In genomic region chrY:18951019-18951418, GRCh38 we compare ENCODE assay signal across 22 cellular contexts.
DNase-seq lines count a peak whose midpoint lies in the region; ATAC-seq and TF ChIP-seq lines count a peak whose summit lies in the region.
"Had no signal": no experiment of that assay in that cellular context is flagged by ENCODE, and none has a peak within 500 bp of the region (broad histone marks: within the 10 kb centered on the region; RNA-seq: fewer than 3 reads in every experiment).

No MANE protein-coding gene starts in this region.

- DNase-seq in KBM-7 (peak; percentile 5), epithelial cell of esophagus (ENCODE audit: low read depth) (peak; percentile 32), myocyte (ENCODE audit: low read depth) (peak; percentile 45), putamen (ENCODE audit: low spot score) (no peak)
- no peak for DNase-seq in activated CD4-positive, CD25-positive, alpha-beta regulatory T cell treated with anti-CD3 and anti-CD28 coated beads, Interleukin-2, amount 50 U/mL, for 72 hours
- DNase-seq: Caco-2; CD8-positive, alpha-beta T cell; GF-D8; H7; MV-4-11; NCI-H1105; NCI-H2029 treated with DMSO at 0.1 percent for 48 hours; NCI-H2171 treated with DMSO at 0.1 percent for 48 hours; NCI-H345; NCI-H524; NCI-H774; SJCRH30; T-helper 2 cell had no signal

- no peak overlapping the region for H3K4me3 ChIP-seq in epithelial cell of esophagus (ENCODE audit: low read length)
- H3K4me3 ChIP-seq: K562, SJCRH30 had no signal

- in situ Hi-C loops in KBM-7 (cut with MboI; ENCODE audit: low pct_unique_long_range_greater_than_20kb, low sequenced_read_pairs), result no loop called here

- ATAC-seq in HG02610 (IDR thresholded peaks at IDR 0.05; ENCODE audit: unreplicated experiment) (peak; percentile 79), HG03432 (IDR thresholded peaks at IDR 0.05; ENCODE audit: unreplicated experiment) (no peak)
- ATAC-seq: CD8-positive, alpha-beta T cell; K562; SK-N-SH treated with all-trans-retinoic acid at 6 μM for 48 hours had no signal

- no peak for TF ChIP-seq CTCF in epithelial cell of esophagus (IDR thresholded peaks at IDR 0.05; ENCODE audit: insufficient read depth, low read depth, low read length, missing control alignments)

Comparison
In these comparisons a context has a peak if more than half of its experiments do, and no peak if none do; other contexts are left out.
1. DNase-seq: peak in KBM-7 (single experiment), epithelial cell of esophagus (single experiment) and myocyte (single experiment); none in activated CD4-positive, CD25-positive, alpha-beta regulatory T cell treated with anti-CD3 and anti-CD28 coated beads, Interleukin-2, amount 50 U/mL, for 72 hours (single experiment) and putamen (single experiment).